In the genomic region with DNA sequence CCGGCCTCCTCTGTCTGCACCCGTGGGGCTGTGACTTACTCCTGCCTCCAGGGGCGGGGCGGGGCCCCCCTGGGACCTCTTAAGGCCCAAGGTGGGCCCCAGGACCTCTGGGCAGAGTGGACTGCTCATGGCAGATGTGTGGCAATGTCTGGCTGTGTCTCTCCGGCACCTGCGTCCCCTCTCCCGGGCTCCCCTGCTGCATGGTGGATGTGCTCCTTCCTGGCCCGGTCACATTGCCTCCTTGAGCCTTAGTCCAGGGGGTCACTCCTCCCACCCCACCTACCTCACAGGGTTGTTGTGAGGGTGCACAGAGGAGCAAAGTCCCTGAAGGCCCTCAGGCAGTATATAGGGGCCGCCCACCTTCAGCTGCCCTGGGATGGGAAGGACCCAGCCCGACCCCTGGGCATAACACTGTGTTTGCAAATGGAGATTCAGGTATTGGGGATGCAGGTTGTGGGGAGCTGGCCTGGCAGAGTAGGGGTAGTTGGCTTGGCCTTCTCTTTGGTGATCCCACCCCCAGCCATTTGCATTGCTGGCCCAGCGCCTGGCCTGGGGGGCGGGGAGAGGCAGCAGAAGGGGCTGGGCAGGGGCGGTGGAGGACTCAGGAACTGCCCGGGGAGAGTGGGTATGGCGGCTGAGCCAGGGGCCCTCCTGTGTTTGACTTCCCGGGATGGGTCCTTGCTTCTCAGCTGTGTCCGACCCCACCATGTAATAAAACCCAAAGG, we compare ENCODE assay signal across 1 cellular context.
TF ChIP-seq lines count a peak whose summit lies in the region.

No MANE protein-coding gene starts in this region.

TF ChIP-seq in HepG2, 621 proteins besides CTCF, POLR2A, EP300 and RAD21:
- no peak for TF ChIP-seq ELF1 (CRISPR knock-in tag; IDR thresholded peaks at IDR 0.05)
- TF ChIP-seq ZNF337 (CRISPR knock-in tag; IDR thresholded peaks at IDR 0.05; ENCODE audit: borderline replicate concordance, low read depth) = no peak
- no peak for TF ChIP-seq ZSCAN12 (CRISPR knock-in tag; IDR thresholded peaks at IDR 0.05)
TF ChIP-seq in HepG2: peak in this region for 0.
